In the genomic region with DNA sequence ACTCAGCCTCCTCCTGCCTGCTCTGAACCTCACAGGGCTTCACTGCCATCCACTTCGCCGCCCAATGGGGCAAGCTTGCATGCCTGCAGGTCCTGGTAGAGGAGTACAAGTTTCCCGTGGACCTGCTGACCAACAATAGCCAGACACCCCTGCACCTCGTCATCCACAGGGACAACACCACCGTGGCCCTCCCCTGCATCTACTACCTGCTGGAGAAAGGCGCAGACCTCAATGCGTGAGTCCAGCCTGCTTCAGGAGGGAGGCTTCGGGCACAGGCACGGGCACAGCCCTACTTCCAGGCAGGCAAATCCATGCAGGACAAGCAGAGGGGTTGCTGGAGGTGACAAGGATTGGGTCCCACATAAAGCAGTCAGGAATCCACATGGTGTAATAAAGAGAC, we compare ENCODE assay signal across 18 cellular contexts. TPM values are rescaled to one million over a fixed set of nuclear protein-coding genes. Genes with fewer than 3 reads are reported as not detected.
DNase-seq lines count a peak whose midpoint lies in the region; ATAC-seq and TF ChIP-seq lines count a peak whose summit lies in the region.
"Had no signal": no experiment of that assay in that cellular context is flagged by ENCODE, and none has a peak within 500 bp of the region (broad histone marks: within the 10 kb centered on the region; RNA-seq: fewer than 3 reads in every experiment).

No MANE protein-coding gene starts in this region.

- no peak overlapping the region for H2AFZ ChIP-seq in GM23338

- H3K9ac ChIP-seq in muscle layer of colon (ENCODE audit: low read length) (no peak overlapping the region), subcutaneous abdominal adipose tissue (ENCODE audit: low read length in 5 of 5) (peak overlapping the region in 1 of 5 donors; percentile 89)

- peak overlapping the region; percentile 78; the same call in 1 of the 2 replicates for H3K4me2 ChIP-seq in GM23338

- H3K36me3 ChIP-seq in GM23338 (ENCODE audit: insufficient read depth) = no peaks in the 10 kb centered on the region
- H3K36me3 ChIP-seq in ascending aorta = peaks cover 0 to 5% of the 10 kb centered on the region in 2 donors
- H3K36me3 ChIP-seq in muscle layer of colon (ENCODE audit: insufficient read depth, low read length) = peaks cover 9% of the 10 kb centered on the region
- H3K36me3 ChIP-seq in subcutaneous abdominal adipose tissue (ENCODE audit: control insufficient read depth in 5 of 5, insufficient read depth in 5 of 5, low read length in 5 of 5) = peaks cover 0 to 11% (median 9%) of the 10 kb centered on the region in 5 donors
- H3K36me3 ChIP-seq: ovary, SJCRH30 had no signal

- TF ChIP-seq CTCF in GM23338 (conservative IDR thresholded peaks at IDR 0.05; ENCODE audit: low read depth in 2 of 2) (no peak), ascending aorta (IDR thresholded peaks at IDR 0.05) (no peak)

- intact Hi-C loops in ascending aorta (cut with DNase I) = loop anchor here (5.0 to 10.0 kb wide), 4 partner anchors 148 to 732 kb away; partner anchors contain the start of genes FAM136A, PAIP2B and TIA1

- H3K79me2 ChIP-seq in GM23338 (replicated peaks; ENCODE audit: insufficient read depth) = no peaks in the 10 kb centered on the region

- no peaks in the 10 kb centered on the region for H4K20me1 ChIP-seq in GM23338 (replicated peaks; ENCODE audit: insufficient read depth)

- H3K27ac ChIP-seq in GM23338 (ENCODE audit: low read depth) = no peak overlapping the region
- H3K27ac ChIP-seq in ascending aorta = peak overlapping the region; percentile 82 to 94
- peak overlapping the region; percentile 74 for H3K27ac ChIP-seq in muscle layer of colon (ENCODE audit: low read depth, low read length)
- peak overlapping the region; percentile 98 for H3K27ac ChIP-seq in subcutaneous abdominal adipose tissue (ENCODE audit: low read depth, low read length)
- H3K27ac ChIP-seq: C4-2B, epithelial cell of prostate, SJCRH30 had no signal

- no peak overlapping the region for H3K27ac Mint-ChIP-seq in GM23338
- H3K27ac Mint-ChIP-seq: activated T-helper 17 cell treated with anti-CD3 and anti-CD28 coated beads, Interleukin-2, amount 50 U/mL, for 72 hours; stimulated activated naive B cell treated with anti-CD40 and anti-IgM and Interleukin-4, amounts not matched to agents 10 μg/mL and 1 μg/mL and 100 μg/mL, for 72 hours had no signal

- peak overlapping the region; percentile 74 for H3K4me3 ChIP-seq in GM23338
- H3K4me3 ChIP-seq in ascending aorta = no peak overlapping the region
- H3K4me3 ChIP-seq in muscle layer of colon (ENCODE audit: low read depth in 1 of 2, low read length in 2 of 2) = no peak overlapping the region
- H3K4me3 ChIP-seq in subcutaneous abdominal adipose tissue (ENCODE audit: low read depth in 1 of 5, low read length in 5 of 5) = peak overlapping the region in 1 of 5 donors; percentile 49
- H3K4me3 ChIP-seq: SJCRH30 had no signal

- H3K4me1 ChIP-seq in GM23338 (ENCODE audit: insufficient read depth) = peaks cover 9% of the 10 kb centered on the region; the same call in 1 of the 2 replicates
- H3K4me1 ChIP-seq in ascending aorta = peaks cover 0 to 16% of the 10 kb centered on the region in 2 donors
- peaks cover 16% of the 10 kb centered on the region for H3K4me1 ChIP-seq in muscle layer of colon (ENCODE audit: insufficient read depth, low read length)
- peaks cover 6 to 26% (median 14%) of the 10 kb centered on the region in 5 donors for H3K4me1 ChIP-seq in subcutaneous abdominal adipose tissue (ENCODE audit: control insufficient read depth in 5 of 5, insufficient read depth in 5 of 5, low read length in 5 of 5)
- H3K4me1 ChIP-seq: SJCRH30 had no signal

- no peak for ATAC-seq in GM23338
- ATAC-seq: activated T-helper 17 cell treated with anti-CD3 and anti-CD28 coated beads, Interleukin-2, amount 50 U/mL, for 72 hours had no signal

- H3K4me3 Mint-ChIP-seq in GM23338 = peak overlapping the region; percentile 57
- H3K4me3 Mint-ChIP-seq: activated T-helper 17 cell treated with anti-CD3 and anti-CD28 coated beads, Interleukin-2, amount 50 U/mL, for 72 hours; stimulated activated naive B cell treated with anti-CD40 and anti-IgM and Interleukin-4, amounts not matched to agents 10 μg/mL and 1 μg/mL and 100 μg/mL, for 72 hours had no signal

- H3K9me3 Mint-ChIP-seq in GM23338 = no peaks in the 10 kb centered on the region; the same call in 2 of the 3 replicates
- H3K9me3 Mint-ChIP-seq: activated T-helper 17 cell treated with anti-CD3 and anti-CD28 coated beads, Interleukin-2, amount 50 U/mL, for 72 hours; stimulated activated naive B cell treated with anti-CD40 and anti-IgM and Interleukin-4, amounts not matched to agents 10 μg/mL and 1 μg/mL and 100 μg/mL, for 72 hours had no signal

- no peaks in the 10 kb centered on the region for H3K9me2 ChIP-seq in GM23338 (ENCODE audit: insufficient read depth)

- DNase-seq in GM23338 (ENCODE audit: low spot score) = no peak
- DNase-seq in ascending aorta (ENCODE audit: low spot score in 2 of 2) = peak in 1 of 2 donors; percentile 63
- DNase-seq in germinal center (ENCODE audit: low spot score) = no peak
- no peak for DNase-seq in central memory CD4-positive, alpha-beta T cell
- no peak for DNase-seq in Ammon's horn (ENCODE audit: low spot score)
- DNase-seq: activated CD4-positive, alpha-beta T cell treated with anti-CD3 and anti-CD28 coated beads for 4 hours; DMS79 treated with DMSO at 0.1 percent for 48 hours; GOT3; NCI-H1930; OCI-M1; SJCRH30; stimulated activated naive B cell treated with anti-CD40 and anti-IgM and Interleukin-4, amounts not matched to agents 10 μg/mL and 1 μg/mL and 100 μg/mL, for 72 hours had no signal

- H3K27me3 Mint-ChIP-seq in GM23338 (ENCODE audit: insufficient read depth, low read depth, poor library complexity) = peaks cover 32% of the 10 kb centered on the region
- H3K27me3 Mint-ChIP-seq: activated T-helper 17 cell treated with anti-CD3 and anti-CD28 coated beads, Interleukin-2, amount 50 U/mL, for 72 hours had no signal

- H3K4me1 Mint-ChIP-seq in GM23338 = peaks cover 18% of the 10 kb centered on the region

- no peaks in the 10 kb centered on the region for H3F3A ChIP-seq in GM23338 (replicated peaks; ENCODE audit: low read depth)

- no peaks in the 10 kb centered on the region for H3K36me3 Mint-ChIP-seq in GM23338 (ENCODE audit: low read depth)

- peaks cover 22% of the 10 kb centered on the region for H3K27me3 ChIP-seq in GM23338 (ENCODE audit: insufficient read depth)
- no peaks in the 10 kb centered on the region for H3K27me3 ChIP-seq in ascending aorta
- no peaks in the 10 kb centered on the region for H3K27me3 ChIP-seq in muscle layer of colon (ENCODE audit: control insufficient read depth in 1 of 2, insufficient read depth in 2 of 2, low read length in 2 of 2)
- no peaks in the 10 kb centered on the region for H3K27me3 ChIP-seq in subcutaneous abdominal adipose tissue (ENCODE audit: control insufficient read depth in 5 of 5, insufficient read depth in 4 of 5, low read length in 5 of 5)
- H3K27me3 ChIP-seq: ovary, SJCRH30 had no signal

- H3K9me3 ChIP-seq in ascending aorta (no peaks in the 10 kb centered on the region), muscle layer of colon (ENCODE audit: low read length) (no peaks in the 10 kb centered on the region), subcutaneous abdominal adipose tissue (ENCODE audit: control insufficient read depth in 5 of 5, low read length in 5 of 5) (no peaks in the 10 kb centered on the region)
- H3K9me3 ChIP-seq: ovary, SJCRH30 had no signal

TF ChIP-seq in GM23338, 12 proteins besides CTCF, POLR2A, EP300 and RAD21 (continues in another document):
- TF ChIP-seq EZH2 (IDR thresholded peaks at IDR 0.05; ENCODE audit: low read depth, unreplicated experiment) (no peak), STAT1 (IDR thresholded peaks at IDR 0.05; ENCODE audit: unreplicated experiment) (no peak), CREB1 (CRISPR knock-in tag; IDR thresholded peaks at IDR 0.05; ENCODE audit: low read depth) (no peak), NANOG (IDR thresholded peaks at IDR 0.05; ENCODE audit: borderline replicate concordance) (no peak), EZH2phosphoT487 (IDR thresholded peaks at IDR 0.05; ENCODE audit: unreplicated experiment) (no peak), ZNF114 (CRISPR knock-in tag; IDR thresholded peaks at IDR 0.05) (no peak), JUNB (IDR thresholded peaks at IDR 0.05; ENCODE audit: unreplicated experiment) (no peak)
- TF ChIP-seq, protein P1, sequence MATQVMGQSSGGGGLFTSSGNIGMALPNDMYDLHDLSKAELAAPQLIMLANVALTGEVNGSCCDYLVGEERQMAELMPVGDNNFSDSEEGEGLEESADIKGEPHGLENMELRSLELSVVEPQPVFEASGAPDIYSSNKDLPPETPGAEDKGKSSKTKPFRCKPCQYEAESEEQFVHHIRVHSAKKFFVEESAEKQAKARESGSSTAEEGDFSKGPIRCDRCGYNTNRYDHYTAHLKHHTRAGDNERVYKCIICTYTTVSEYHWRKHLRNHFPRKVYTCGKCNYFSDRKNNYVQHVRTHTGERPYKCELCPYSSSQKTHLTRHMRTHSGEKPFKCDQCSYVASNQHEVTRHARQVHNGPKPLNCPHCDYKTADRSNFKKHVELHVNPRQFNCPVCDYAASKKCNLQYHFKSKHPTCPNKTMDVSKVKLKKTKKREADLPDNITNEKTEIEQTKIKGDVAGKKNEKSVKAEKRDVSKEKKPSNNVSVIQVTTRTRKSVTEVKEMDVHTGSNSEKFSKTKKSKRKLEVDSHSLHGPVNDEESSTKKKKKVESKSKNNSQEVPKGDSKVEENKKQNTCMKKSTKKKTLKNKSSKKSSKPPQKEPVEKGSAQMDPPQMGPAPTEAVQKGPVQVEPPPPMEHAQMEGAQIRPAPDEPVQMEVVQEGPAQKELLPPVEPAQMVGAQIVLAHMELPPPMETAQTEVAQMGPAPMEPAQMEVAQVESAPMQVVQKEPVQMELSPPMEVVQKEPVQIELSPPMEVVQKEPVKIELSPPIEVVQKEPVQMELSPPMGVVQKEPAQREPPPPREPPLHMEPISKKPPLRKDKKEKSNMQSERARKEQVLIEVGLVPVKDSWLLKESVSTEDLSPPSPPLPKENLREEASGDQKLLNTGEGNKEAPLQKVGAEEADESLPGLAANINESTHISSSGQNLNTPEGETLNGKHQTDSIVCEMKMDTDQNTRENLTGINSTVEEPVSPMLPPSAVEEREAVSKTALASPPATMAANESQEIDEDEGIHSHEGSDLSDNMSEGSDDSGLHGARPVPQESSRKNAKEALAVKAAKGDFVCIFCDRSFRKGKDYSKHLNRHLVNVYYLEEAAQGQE (IDR thresholded peaks at IDR 0.05; ENCODE audit: unreplicated experiment) = no peak

RNA-seq across cellular contexts. Expression of gene ANKRD53, which starts 1.2 kb away (rescaled TPM):
- 0.73 and 1.3 TPM in 2 replicates for total RNA-seq in GM23338 (2014; rRNA removed; shearing (Covaris generic))
- polyA plus RNA-seq in GM23338 (2016; fragmentation: Nextera tagmentation; extraction: Ambion mirVana) = 0.32 and 0.59 TPM in 2 replicates
- total RNA-seq in ascending aorta = 1.4 TPM

RNA-seq across cellular contexts. Expression of gene TEX261, which starts 15.0 kb away (rescaled TPM):
- 17.5 and 22.8 TPM in 2 replicates for total RNA-seq in GM23338 (2014; rRNA removed; shearing (Covaris generic))
- 5.7 and 6.0 TPM in 2 replicates for polyA plus RNA-seq in GM23338 (2016; fragmentation: Nextera tagmentation; extraction: Ambion mirVana)
- 133 TPM for total RNA-seq in ascending aorta

RNA-seq across cellular contexts. Expression of gene ATP6V1B1, which starts 43.9 kb away (rescaled TPM):
- not detected in 2 replicates for total RNA-seq in GM23338 (2014; rRNA removed; shearing (Covaris generic))
- polyA plus RNA-seq in GM23338 (2016; fragmentation: Nextera tagmentation; extraction: Ambion mirVana) = not detected in 2 replicates
- not detected for total RNA-seq in ascending aorta
- total RNA-seq: activated T-helper 17 cell treated with anti-CD3 and anti-CD28 coated beads, Interleukin-2, amount 50 U/mL, for 72 hours had no signal
